ENCODE assay signal across 22 cellular contexts in genomic region chr16:58658796-58659211, GRCh38. TPM values are rescaled to one million over a fixed set of nuclear protein-coding genes. Genes with fewer than 3 reads are reported as not detected.
A peak's percentile ranks its signal among the peaks of the same experiment; 100 is the strongest.
DNase-seq lines count a peak whose midpoint lies in the region; ATAC-seq, FAIRE-seq and TF ChIP-seq lines count a peak whose summit lies in the region.
"Had no signal": no experiment of that assay in that cellular context is flagged by ENCODE, and none has a peak within 500 bp of the region (broad histone marks: within the 10 kb centered on the region; RNA-seq: fewer than 3 reads in every experiment).

No MANE protein-coding gene starts in this region.

- no peak for ATAC-seq in Right ventricle myocardium inferior
- no peak for ATAC-seq in Right ventricle myocardium superior (ENCODE audit: poor library complexity)
- peak; percentile 52 for ATAC-seq in K562
- no peak for ATAC-seq in GM18511 (IDR thresholded peaks at IDR 0.05; ENCODE audit: unreplicated experiment)
- ATAC-seq: activated CD8-positive, alpha-beta memory T cell treated with anti-CD3 and anti-CD28 coated beads, Interleukin-2, amount 10 ng/mL, durations not matched to agents 7 days and 5 days; activated naive CD4-positive, alpha-beta T cell treated with anti-CD3 and anti-CD28 coated beads, Interleukin-2, amount 50 U/mL, for 72 hours had no signal

- intact Hi-C loops in Right ventricle myocardium inferior (cut with DNase I) = no loop called here
- intact Hi-C loops in Right ventricle myocardium superior (cut with DNase I) = no loop called here
- intact Hi-C loops in K562 (cut with micrococcal nuclease) = loop anchor here (10.0 kb wide), 1 partner anchor 754 kb away; no protein-coding TSS in a partner anchor

- POLR2A ChIA-PET in K562 (lab: Yijun Ruan, JAX) = interaction anchor here (0.6 to 1.3 kb wide), 4 partner anchors 9 to 117 kb away, joined by 3 to 4 read pairs (median 4); no protein-coding TSS in a partner anchor

- peaks cover 0 to 6% of the 10 kb centered on the region in 2 experiments; a peak in 1 of 5 replicates for H3K27me3 ChIP-seq in K562 (ENCODE audit: control insufficient read depth in 2 of 2, insufficient read depth in 2 of 2, low read length in 2 of 2)
- H3K27me3 ChIP-seq: BLaER1, sigmoid colon had no signal

- no peak overlapping the region; the same call in 1 of the 2 replicates for H3K4me2 ChIP-seq in K562 (ENCODE audit: insufficient read depth, low read length)
- H3K4me2 ChIP-seq: BLaER1 had no signal

- H3K27ac ChIP-seq in K562 (ENCODE audit: extremely low read depth, low read depth, low read length) = no peak overlapping the region
- H3K27ac ChIP-seq: BLaER1, sigmoid colon had no signal

- no peaks in the 10 kb centered on the region for H3K9me3 ChIP-seq in K562 (replicated peaks; ENCODE audit: control insufficient read depth, insufficient read depth, low read depth, low read length)
- H3K9me3 ChIP-seq: BLaER1, sigmoid colon had no signal

- H3K9ac ChIP-seq in K562 (ENCODE audit: insufficient read depth in 1 of 2, low read depth in 2 of 2, low read length in 2 of 2) = no peak overlapping the region
- H3K9ac ChIP-seq: BLaER1 had no signal

- no TSS peak for BruUV-seq in K562 (replicated peaks; lab: Mats Ljungman, UMichigan)

- H3K9me1 ChIP-seq in K562 (ENCODE audit: control insufficient read depth, insufficient read depth, low read length) = no peaks in the 10 kb centered on the region

- H3K79me2 ChIP-seq in K562 (ENCODE audit: control insufficient read depth, insufficient read depth, low read length) = no peaks in the 10 kb centered on the region

- CTCF ChIA-PET in K562 (lab: Yijun Ruan, JAX; ENCODE audit: low intra/inter-chr PET ratio) = interaction anchor here (0.8 kb wide), 1 partner anchor 147 kb away, joined by 3 read pairs; no protein-coding TSS in a partner anchor

- 46% methylated on average over 3 of the region's 3 CpGs for WGBS in K562 (ENCODE audit: insufficient coverage, low coverage, missing lambda C conversion rate)

- peak overlapping the region; percentile 72 for H2AFZ ChIP-seq in K562 (ENCODE audit: low read depth, low read length)

- H3K36me3 ChIP-seq in K562 (ENCODE audit: control insufficient read depth, insufficient read depth, low read length) = no peaks in the 10 kb centered on the region
- H3K36me3 ChIP-seq: BLaER1, sigmoid colon had no signal

- H3K4me3 ChIP-seq in K562 = no peak overlapping the region
- no peak overlapping the region for H3K4me3 ChIP-seq in skeletal muscle cell (ENCODE audit: low read depth, low read length)
- H3K4me3 ChIP-seq: BLaER1, lung, sigmoid colon had no signal

- TF ChIP-seq RAD21 in K562 (CRISPR knock-in tag; conservative IDR thresholded peaks at IDR 0.05 in 1 of 2, IDR thresholded peaks at IDR 0.05 in 1 of 2) = no peak

- DNase-seq in Right ventricle myocardium inferior (ENCODE audit: missing footprints) (peak; percentile 32), Right ventricle myocardium superior (no peak), NOMO-1 treated with DMSO at 0.1 percent for 48 hours (lab: John Stamatoyannopoulos, UW; ENCODE audit: unreplicated experiment) (peak; percentile 41), K562 (ENCODE audit: extremely low read depth in 1 of 4, low spot score in 3 of 4) (peak in 1 of 4 experiments; percentile 44), skeletal muscle cell (ENCODE audit: low read depth) (peak; percentile 9), NCI-H2081 (lab: John Stamatoyannopoulos, UW) (no peak), hepatic stellate cell (ENCODE audit: low spot score) (no peak)
- DNase-seq: activated CD4-positive, alpha-beta T cell treated with anti-CD3 and anti-CD28 coated beads, Interleukin-2, amount 10 ng/mL, durations not matched to agents 24 days and 14 days; activated CD8-positive, alpha-beta memory T cell treated with anti-CD3 and anti-CD28 coated beads, Interleukin-2, amount 10 ng/mL, durations not matched to agents 7 days and 5 days; cerebellar nuclear complex; KG1; NCI-H1105 treated with DMSO at 0.1 percent for 48 hours; NCI-H2107; NCI-H510A; sigmoid colon; T-helper 1 cell had no signal

- TF ChIP-seq CTCF in K562 (IDR thresholded peaks at IDR 0.05 in 2 of 3, conservative IDR thresholded peaks at IDR 0.05 in 1 of 3; ENCODE audit: insufficient read depth in 2 of 3, low read depth in 1 of 3, low read length in 3 of 3) = no peak

- in situ Hi-C loops in K562 (cut with MboI) = no loop called here

- TF ChIP-seq POLR2A in K562 (conservative IDR thresholded peaks at IDR 0.05) = no peak

- H4K20me1 ChIP-seq in K562 (replicated peaks; ENCODE audit: control insufficient read depth, insufficient read depth, low read length) = no peaks in the 10 kb centered on the region
- H4K20me1 ChIP-seq: BLaER1 had no signal

- H3K4me1 ChIP-seq in K562 (replicated peaks in 1 of 2; ENCODE audit: control insufficient read depth in 2 of 2, insufficient read depth in 2 of 2, low read length in 2 of 2) = peaks cover 0 to 5% of the 10 kb centered on the region in 2 experiments; a peak in 3 of 5 replicates
- H3K4me1 ChIP-seq: BLaER1, sigmoid colon had no signal

- peak; percentile 48 for FAIRE-seq in K562 (lab: Jason Lieb, UNC)
- FAIRE-seq: A204.1, H54 had no signal

- no peak for TF ChIP-seq EP300 in K562 (IDR thresholded peaks at IDR 0.05; ENCODE audit: low read length)

TF ChIP-seq in K562, 482 proteins besides CTCF, POLR2A, EP300 and RAD21 (continues in another document):
- TF ChIP-seq GTF2B (IDR thresholded peaks at IDR 0.05; ENCODE audit: extremely low read depth, insufficient read length) (no peak), SOX6 (IDR thresholded peaks at IDR 0.05) (no peak), XRCC3 (IDR thresholded peaks at IDR 0.05) (no peak), SIRT6 (IDR thresholded peaks at IDR 0.05; ENCODE audit: low read depth, low read length) (no peak), KAT2B (IDR thresholded peaks at IDR 0.05; ENCODE audit: low read depth, low read length) (no peak), L3MBTL2 (IDR thresholded peaks at IDR 0.05) (peak; percentile 85), EHMT2 (IDR thresholded peaks at IDR 0.05) (peak; percentile 78; the same call in 1 of the 2 replicates), FOXJ2 (tag; IDR thresholded peaks at IDR 0.05) (peak; percentile 50; the same call in 1 of the 2 replicates), TEAD1 (CRISPR knock-in tag; IDR thresholded peaks at IDR 0.05) (peak in 1 of 2 experiments; percentile 66; a peak in 2 of 4 replicates), ZNF184 (CRISPR knock-in tag; IDR thresholded peaks at IDR 0.05) (no peak), TEAD4 (IDR thresholded peaks at IDR 0.05; ENCODE audit: low read length) (peak; percentile 39; the same call in 1 of the 2 replicates), TEAD4 (CRISPR knock-in tag; IDR thresholded peaks at IDR 0.05; ENCODE audit: borderline replicate concordance) (no peak), EWSR1 (IDR thresholded peaks at IDR 0.05; ENCODE audit: borderline replicate concordance, low read depth, partially characterized antibody) (no peak)

RNA-seq across cellular contexts. Expression of gene SLC38A7, which starts 25.8 kb away (rescaled TPM):
- total RNA-seq in Right ventricle myocardium inferior (32.7 TPM), Right ventricle myocardium superior (35.3 TPM), K562 (2014; rRNA removed) (5.8 and 6.5 TPM in 2 replicates), K562 (2014; rRNA removed; fragmentation: Illumina TruSeq; extraction: Trizol) (4.7 and 5.9 TPM in 2 replicates), K562 (2015; rRNA removed; fragmentation: Illumina TruSeq; extraction: Trizol) (7.2 and 7.5 TPM in 2 replicates), K562 (2021) (9.8 and 12.2 TPM in 2 replicates)
- 23.4 and 60.6 TPM in 2 replicates for total RNA-seq in K562 (2011; cell fraction: chromatin; rRNA removed; ENCODE audit: low replicate concordance)
- total RNA-seq in K562 (2011; cell fraction: nucleolus; rRNA removed) = 35.5 and 38.3 TPM in 2 replicates
- 33.8 and 36.0 TPM in 2 replicates for total RNA-seq in K562 (2011; cell fraction: nucleoplasm; rRNA removed)
- polyA plus RNA-seq in K562 (2011; rRNA removed) (5.5 and 5.7 TPM in 2 replicates), K562 (2014; fragmentation: Illumina TruSeq; extraction: Trizol) (7.8 and 8.1 TPM in 2 replicates), K562 (2014; fragmentation: Nextera tagmentation; extraction: Ambion mirVana) (1 to 10 TPM; 2.7 to 2.8 TPM), K562 (2014; rRNA removed) (7.2 and 10.4 TPM in 2 replicates)
- 5.0 and 9.4 TPM in 2 replicates for polyA plus RNA-seq in K562 (2011; cell fraction: cytosol; rRNA removed)
- 5.5 and 14.4 TPM in 2 replicates for polyA plus RNA-seq in K562 (2011; cell fraction: nucleus; rRNA removed)
- polyA plus RNA-seq in K562 (2012) = 8.2 and 9.9 TPM in 2 replicates
- 8.9 and 13.4 TPM in 2 replicates for polyA minus RNA-seq in K562 (2011; rRNA and poly(A)+ RNA removed)
- 3.5 and 6.9 TPM in 2 replicates for polyA minus RNA-seq in K562 (2011; cell fraction: cytosol; rRNA and poly(A)+ RNA removed)
- 14.9 and 20.9 TPM in 2 replicates for polyA minus RNA-seq in K562 (2011; cell fraction: nucleus; rRNA and poly(A)+ RNA removed)

RNA-seq across cellular contexts. Expression of gene CNOT1, which starts 29.2 kb away (rescaled TPM):
- 70.2 TPM for total RNA-seq in Right ventricle myocardium inferior
- total RNA-seq in Right ventricle myocardium superior = 68.3 TPM
- 419 and 726 TPM in 2 replicates for total RNA-seq in K562 (2011; cell fraction: chromatin; rRNA removed; ENCODE audit: low replicate concordance)
- total RNA-seq in K562 (2011; cell fraction: nucleolus; rRNA removed) = 195 and 280 TPM in 2 replicates
- total RNA-seq in K562 (2011; cell fraction: nucleoplasm; rRNA removed) = 289 and 307 TPM in 2 replicates
- total RNA-seq in K562 (2014; rRNA removed) = 160 and 215 TPM in 2 replicates
- 220 and 225 TPM in 2 replicates for total RNA-seq in K562 (2014; rRNA removed; fragmentation: Illumina TruSeq; extraction: Trizol)
- 270 and 271 TPM in 2 replicates for total RNA-seq in K562 (2015; rRNA removed; fragmentation: Illumina TruSeq; extraction: Trizol)
- total RNA-seq in K562 (2021) = 207 and 239 TPM in 2 replicates
- polyA plus RNA-seq in K562 (2011; rRNA removed) = 215 and 229 TPM in 2 replicates
- 232 and 285 TPM in 2 replicates for polyA plus RNA-seq in K562 (2011; cell fraction: cytosol; rRNA removed)
- 297 and 353 TPM in 2 replicates for polyA plus RNA-seq in K562 (2011; cell fraction: nucleus; rRNA removed)
- polyA plus RNA-seq in K562 (2012) = 171 and 190 TPM in 2 replicates
- 251 and 269 TPM in 2 replicates for polyA plus RNA-seq in K562 (2014; fragmentation: Illumina TruSeq; extraction: Trizol)
- polyA plus RNA-seq in K562 (2014; fragmentation: Nextera tagmentation; extraction: Ambion mirVana) = 100 to 1,000 TPM; 142 to 164 TPM
- 110 and 160 TPM in 2 replicates for polyA plus RNA-seq in K562 (2014; rRNA removed)
- polyA minus RNA-seq in K562 (2011; rRNA and poly(A)+ RNA removed) = 751 and 918 TPM in 2 replicates
- polyA minus RNA-seq in K562 (2011; cell fraction: cytosol; rRNA and poly(A)+ RNA removed) = 279 and 319 TPM in 2 replicates
- 150 and 218 TPM in 2 replicates for polyA minus RNA-seq in K562 (2011; cell fraction: nucleus; rRNA and poly(A)+ RNA removed)

Comparison
In these comparisons a context has a peak if more than half of its experiments do, and no peak if none do; other contexts are left out.
1. DNase-seq: peak in Right ventricle myocardium inferior (single experiment), NOMO-1 treated with DMSO at 0.1 percent for 48 hours (single experiment) and skeletal muscle cell (single experiment); none in Right ventricle myocardium superior (single experiment), NCI-H2081 (0 of 2) and hepatic stellate cell (single experiment).